Comparison of ENCODE assay signal across 1 cellular context in genomic region chr1:81876901-81877750, GRCh38.
TF ChIP-seq lines count a peak whose summit lies in the region.

No MANE protein-coding gene starts in this region.

TF ChIP-seq in IMR-90, 13 proteins besides CTCF, POLR2A, EP300 and RAD21 (continued from another document):
- no peak for TF ChIP-seq MAFK (IDR thresholded peaks at IDR 0.05; ENCODE audit: low read depth, low read length)
- no peak for TF ChIP-seq MAZ (IDR thresholded peaks at IDR 0.05; ENCODE audit: borderline replicate concordance, low read depth, low read length)
- no peak for TF ChIP-seq CHD1 (IDR thresholded peaks at IDR 0.05; ENCODE audit: low read depth, low read length)
- TF ChIP-seq RCOR1 (IDR thresholded peaks at IDR 0.05; ENCODE audit: insufficient replicate concordance, low read length) = no peak
- no peak for TF ChIP-seq ELK1 (IDR thresholded peaks at IDR 0.05; ENCODE audit: borderline replicate concordance, low read depth, low read length)
- no peak for TF ChIP-seq SMC3 (IDR thresholded peaks at IDR 0.05; ENCODE audit: low read depth, low read length)
- TF ChIP-seq MXI1 (IDR thresholded peaks at IDR 0.05; ENCODE audit: borderline replicate concordance, low read depth, low read length) = no peak
